ENCODE assay signal across 8 cellular contexts in the genomic region with DNA sequence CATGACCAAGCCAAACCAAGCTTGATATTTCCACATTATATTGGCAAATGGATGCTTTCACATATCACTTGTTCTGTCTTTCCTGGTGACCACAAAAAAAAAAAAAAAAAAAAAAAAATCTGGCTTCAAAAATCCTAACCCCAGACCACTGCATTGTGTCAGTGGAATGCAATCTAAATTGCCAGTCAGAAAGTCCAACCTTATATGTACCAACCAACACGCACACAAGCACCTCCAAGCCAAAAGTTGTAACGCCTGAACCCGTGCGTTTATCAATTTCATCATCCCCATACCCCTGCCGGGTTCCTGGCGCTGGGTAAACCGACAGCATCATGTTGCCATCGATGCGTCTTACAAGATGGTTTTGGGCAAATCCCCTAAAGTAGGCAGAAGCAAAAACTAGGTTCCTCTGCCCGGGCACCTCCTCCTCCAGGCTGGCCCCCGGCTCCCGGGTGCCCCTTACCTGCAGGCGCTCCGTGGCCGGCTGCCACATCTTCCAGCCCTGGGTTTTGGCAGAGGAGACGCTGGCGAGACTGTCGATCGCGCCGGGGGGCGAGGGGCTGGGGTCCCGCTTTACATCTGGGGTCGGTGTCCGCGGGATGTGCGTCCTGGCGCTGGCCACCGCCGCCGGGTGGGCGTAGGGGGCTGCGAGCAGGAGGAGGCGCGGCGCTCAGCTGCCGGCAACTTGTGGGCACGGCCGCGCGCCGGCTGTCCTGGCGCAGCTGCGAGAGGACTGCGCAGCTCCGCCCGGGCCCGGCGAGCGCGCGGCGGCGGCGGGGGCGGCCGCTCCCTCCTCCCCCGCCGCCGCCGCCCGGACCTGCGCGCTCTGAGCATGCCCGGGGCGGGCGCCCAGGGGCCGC. TPM values are rescaled to one million over a fixed set of nuclear protein-coding genes. Genes with fewer than 3 reads are reported as not detected.
A peak's percentile ranks its signal among the peaks of the same experiment; 100 is the strongest.
DNase-seq lines count a peak whose midpoint lies in the region; ATAC-seq and TF ChIP-seq lines count a peak whose summit lies in the region.

A gene with protein sequence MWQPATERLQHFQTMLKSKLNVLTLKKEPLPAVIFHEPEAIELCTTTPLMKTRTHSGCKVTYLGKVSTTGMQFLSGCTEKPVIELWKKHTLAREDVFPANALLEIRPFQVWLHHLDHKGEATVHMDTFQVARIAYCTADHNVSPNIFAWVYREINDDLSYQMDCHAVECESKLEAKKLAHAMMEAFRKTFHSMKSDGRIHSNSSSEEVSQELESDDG (minus strand): TSS at position 737 of the 860 bp plus-strand sequence. CDS start 244 bp downstream, at position 493.

- TF ChIP-seq EP300 in tibial nerve (IDR thresholded peaks at IDR 0.05), result peak in 1 of 2 donors; percentile 52

- peaks cover 47% of the 10 kb centered on the region for H3K79me2 ChIP-seq in ACC112 (ENCODE audit: control insufficient read depth, insufficient read depth, low read length, unreplicated experiment)

- 3% methylated on average over 28 to 35 of the region's 68 CpGs for WGBS in lower leg skin, 2 donors
- WGBS in tibial nerve, 2 donors, result 4 to 5% methylated on average over 33 to 56 of the region's 68 CpGs

- no peak for TF ChIP-seq CTCF in lower leg skin (IDR thresholded peaks at IDR 0.05)
- TF ChIP-seq CTCF in tibial nerve (IDR thresholded peaks at IDR 0.05), result no peak

- TF ChIP-seq POLR2A in lower leg skin (IDR thresholded peaks at IDR 0.05) (no peak), tibial nerve (IDR thresholded peaks at IDR 0.05) (peak; percentile 38 to 54)

- H3K27ac ChIP-seq in ACC112 (ENCODE audit: low read depth, low read length) (peak within 1 kb of the TSS; percentile 28; the same call in 1 of the 2 replicates), cingulate gyrus (ENCODE audit: low read depth, low read length) (peak within 1 kb of the TSS; percentile 4), tibial nerve (peak within 1 kb of the TSS in 3 of 4 donors; percentile 71 to 88 (median 71))

- no peaks in the 10 kb centered on the region for H3K27me3 ChIP-seq in ACC112 (ENCODE audit: insufficient read depth, low read length)
- peaks cover 0 to 4% of the 10 kb centered on the region in 2 donors for H3K27me3 ChIP-seq in tibial nerve

- no peaks in the 10 kb centered on the region for H3K9me3 ChIP-seq in tibial nerve

- intact Hi-C loops in lower leg skin (cut with DNase I; ENCODE audit: low total_unique reads), result no loop called here

- DNase-seq in LoVo (ENCODE audit: low spot score) (peak; percentile 69), lower leg skin (ENCODE audit: low spot score in 2 of 2) (peak in 1 of 2 donors; percentile 90), tibial nerve (ENCODE audit: low spot score in 2 of 2) (no peak)

- peaks cover 34% of the 10 kb centered on the region for H3K4me1 ChIP-seq in ACC112 (ENCODE audit: control insufficient read depth, insufficient read depth, low read length, unreplicated experiment)
- H3K4me1 ChIP-seq in tibial nerve, result peaks cover 0 to 20% (median 0%) of the 10 kb centered on the region in 4 donors

- peak within 1 kb of the TSS; percentile 73 for H2AFZ ChIP-seq in ACC112 (ENCODE audit: low read length, unreplicated experiment)

- H3K36me3 ChIP-seq in ACC112 (ENCODE audit: insufficient read depth, low read length) (no peaks in the 10 kb centered on the region), tibial nerve (no peaks in the 10 kb centered on the region)

- no peak for ATAC-seq in HG03354 (IDR thresholded peaks at IDR 0.05; ENCODE audit: poor library complexity, severe bottlenecking, unreplicated experiment)
- no peak for ATAC-seq in GM19397 (IDR thresholded peaks at IDR 0.05; ENCODE audit: unreplicated experiment)
- no peak for ATAC-seq in HG03565 (IDR thresholded peaks at IDR 0.05; ENCODE audit: unreplicated experiment)

- H3K4me3 ChIP-seq in ACC112 (ENCODE audit: low read depth, low read length) (peak within 1 kb of the TSS; percentile 94), lower leg skin (ENCODE audit: low read depth, poor library complexity, severe bottlenecking) (peak within 1 kb of the TSS; percentile 69), tibial nerve (peak within 1 kb of the TSS; percentile 51 to 70 (median 58))

RNA-seq across cellular contexts. Expression of the gene that starts here (rescaled TPM):
- 10 to 100 TPM in 3 of 4 donors, 1 to 10 TPM in 1; 9.5 to 28.5 (median 21.2) TPM for total RNA-seq in lower leg skin
- total RNA-seq in tibial nerve, result 10 to 100 TPM; 33.1 to 48.6 (median 39.7) TPM

Comparison
In these comparisons a context has a peak if more than half of its experiments do, and no peak if none do; other contexts are left out.
1. H3K27ac ChIP-seq: peak in every context shown above with its lines; median percentile 71 in tibial nerve; 28 in ACC112; 4 in cingulate gyrus.
2. POLR2A ChIP-seq: peak in tibial nerve (2 of 2); none in lower leg skin (0 of 2).
3. Peak in every context shown above with its lines, with median percentiles within 50 percentile points of each other: H3K4me3 ChIP-seq.